Comparison of ENCODE assay signal across 21 cellular contexts in genomic region chr1:30822006-30822405, GRCh38.
"Had no signal": no experiment of that assay in that cellular context is flagged by ENCODE, and none has a peak within 500 bp of the region (broad histone marks: within the 10 kb centered on the region; RNA-seq: fewer than 3 reads in every experiment).

No MANE protein-coding gene starts in this region.

- H3K9me3 Mint-ChIP-seq: activated CD4-positive, alpha-beta memory T cell treated with anti-CD3 and anti-CD28 coated beads, Interleukin-2, amount 10 ng/mL, durations not matched to agents 7 days and 5 days; activated naive CD4-positive, alpha-beta T cell treated with anti-CD3 and anti-CD28 coated beads, Interleukin-2, amount 50 U/mL, for 24 hours; activated T-cell treated with anti-CD3 and anti-CD28 coated beads, Interleukin-2, amount 50 U/mL, for 24 hours; endodermal cell; memory B cell; nephron progenitor cell had no signal

- H3K27me3 ChIP-seq: brain microvascular endothelial cell, tibial artery, vagina had no signal

- H3K4me3 ChIP-seq: left lung, psoas muscle, tibial artery, vagina had no signal

- H3K27ac ChIP-seq: brain microvascular endothelial cell, left lung, psoas muscle, vagina had no signal

- H3K4me3 Mint-ChIP-seq: activated CD4-positive, alpha-beta memory T cell treated with anti-CD3 and anti-CD28 coated beads, Interleukin-2, amount 10 ng/mL, durations not matched to agents 7 days and 5 days; activated CD4-positive, alpha-beta T cell treated with anti-CD3 and anti-CD28 coated beads for 36 hours; activated naive CD4-positive, alpha-beta T cell treated with anti-CD3 and anti-CD28 coated beads, Interleukin-2, amount 50 U/mL, for 24 hours; activated T-cell treated with anti-CD3 and anti-CD28 coated beads, Interleukin-2, amount 50 U/mL, for 24 hours; endodermal cell; memory B cell; nephron progenitor cell had no signal

- H3K36me3 Mint-ChIP-seq: activated naive CD4-positive, alpha-beta T cell treated with anti-CD3 and anti-CD28 coated beads, Interleukin-2, amount 50 U/mL, for 24 hours; memory B cell had no signal

- H3K9ac ChIP-seq: SK-N-SH had no signal

- H3K4me2 ChIP-seq: SK-N-SH had no signal

- DNase-seq: activated CD4-positive, alpha-beta memory T cell treated with anti-CD3 and anti-CD28 coated beads, Interleukin-2, amount 10 ng/mL, durations not matched to agents 7 days and 5 days; activated CD4-positive, alpha-beta T cell treated with anti-CD3 and anti-CD28 coated beads for 36 hours; activated effector memory CD4-positive, alpha-beta T cell treated with anti-CD3 and anti-CD28 coated beads, Interleukin-2, amount 50 U/mL, for 16 hours; activated T-cell treated with anti-CD3 and anti-CD28 coated beads, Interleukin-2, amount 50 U/mL, for 24 hours; amniotic stem cell; brain microvascular endothelial cell; cerebellar nuclear complex; endodermal cell; islet precursor cell; left lung; nephron progenitor cell; psoas muscle; SK-N-SH; stimulated activated CD4-positive, alpha-beta T cell treated with anti-CD3 and anti-CD28 coated beads, Interleukin-2, amount 100 ng/mL, for 24 hours; T-helper 1 cell; T1000; tibial artery had no signal

- H3K9me3 ChIP-seq: left lung, psoas muscle, SK-N-SH, tibial artery, vagina had no signal

- H3K27ac Mint-ChIP-seq: activated CD4-positive, alpha-beta memory T cell treated with anti-CD3 and anti-CD28 coated beads, Interleukin-2, amount 10 ng/mL, durations not matched to agents 7 days and 5 days; activated CD4-positive, alpha-beta T cell treated with anti-CD3 and anti-CD28 coated beads for 36 hours; activated naive CD4-positive, alpha-beta T cell treated with anti-CD3 and anti-CD28 coated beads, Interleukin-2, amount 50 U/mL, for 24 hours; activated T-cell treated with anti-CD3 and anti-CD28 coated beads, Interleukin-2, amount 50 U/mL, for 24 hours; endodermal cell; memory B cell; nephron progenitor cell had no signal

- ATAC-seq: activated CD4-positive, alpha-beta T cell treated with anti-CD3 and anti-CD28 coated beads for 36 hours; left lung; psoas muscle; sciatic nerve had no signal

- H3K36me3 ChIP-seq: brain microvascular endothelial cell, left lung, tibial artery, vagina had no signal
